ENCODE assay signal across 20 cellular contexts in genomic region chr11:76748931-76749330, GRCh38. TPM values are rescaled to one million over a fixed set of nuclear protein-coding genes. Genes with fewer than 3 reads are reported as not detected.
"Had no signal": no experiment of that assay in that cellular context is flagged by ENCODE, and none has a peak within 500 bp of the region (broad histone marks: within the 10 kb centered on the region; RNA-seq: fewer than 3 reads in every experiment).

No MANE protein-coding gene starts in this region.

- DNase-seq: effector memory CD8-positive, alpha-beta T cell; esophagus squamous epithelium; foreskin keratinocyte; heart left ventricle; hippocampal formation; left colon; mammary epithelial cell; natural killer cell; psoas muscle; retina; stimulated activated CD4-positive, alpha-beta T cell treated with anti-CD3 and anti-CD28 coated beads, Interleukin-12 subunit alpha, Interleukin-12 subunit beta, amount 100 ng/mL, for 4 hours; stimulated activated naive CD4-positive, alpha-beta T cell; stomach; substantia nigra; trophoblast cell had no signal

- H3K36me3 Mint-ChIP-seq: natural killer cell had no signal

- H3K9me3 Mint-ChIP-seq: dendritic cell treated with granulocyte-macrophage colony-stimulating factor and Interleukin-4, amounts not matched to agents 40 ng/mL and 50 ng/mL, for 4 days; effector memory CD8-positive, alpha-beta T cell; natural killer cell had no signal

- H3K4me3 Mint-ChIP-seq: dendritic cell treated with granulocyte-macrophage colony-stimulating factor and Interleukin-4, amounts not matched to agents 40 ng/mL and 50 ng/mL, for 4 days; effector memory CD8-positive, alpha-beta T cell; natural killer cell had no signal

- FAIRE-seq: urothelium cell line had no signal

- H3K27ac Mint-ChIP-seq: effector memory CD8-positive, alpha-beta T cell; natural killer cell had no signal

- H3K27ac ChIP-seq: epithelial cell of prostate, foreskin keratinocyte, psoas muscle had no signal

- H3K27me3 ChIP-seq: esophagus squamous epithelium, foreskin keratinocyte, heart left ventricle, stomach had no signal

- H3K36me3 ChIP-seq: esophagus squamous epithelium, heart left ventricle, stomach had no signal

- H3K9me3 ChIP-seq: esophagus squamous epithelium, heart left ventricle, psoas muscle, stomach had no signal

- H3K4me3 ChIP-seq: esophagus squamous epithelium, heart left ventricle, psoas muscle, skin epidermis, stomach had no signal

- H3K4me1 Mint-ChIP-seq: natural killer cell had no signal

- H3K4me1 ChIP-seq: foreskin keratinocyte, psoas muscle had no signal

RNA-seq across cellular contexts. Expression of gene TSKU, which starts 34.2 kb away (rescaled TPM):
- total RNA-seq: mononuclear cell, natural killer cell had no signal
